ENCODE assay signal across 9 cellular contexts in genomic region chr6:84967389-84967788, GRCh38.
DNase-seq lines count a peak whose midpoint lies in the region; ATAC-seq and TF ChIP-seq lines count a peak whose summit lies in the region.
"Had no signal": no experiment of that assay in that cellular context is flagged by ENCODE, and none has a peak within 500 bp of the region (broad histone marks: within the 10 kb centered on the region; RNA-seq: fewer than 3 reads in every experiment).

No MANE protein-coding gene starts in this region.

- no peaks in the 10 kb centered on the region for H3K4me1 Mint-ChIP-seq in naive thymus-derived CD8-positive, alpha-beta T cell
- H3K4me1 Mint-ChIP-seq: brain had no signal

- POLR2A ChIA-PET in naive thymus-derived CD8-positive, alpha-beta T cell (lab: Charles Lee), result no interaction called here

- H3K27me3 ChIP-seq in right atrium auricular region, result no peaks in the 10 kb centered on the region

- TF ChIP-seq CTCF in right atrium auricular region (IDR thresholded peaks at IDR 0.05), result no peak

- H3K9me3 ChIP-seq in right atrium auricular region, result peaks cover 14 to 20% of the 10 kb centered on the region in 2 donors

- H3K4me3 Mint-ChIP-seq in naive thymus-derived CD8-positive, alpha-beta T cell, result no peak overlapping the region
- H3K4me3 Mint-ChIP-seq: brain had no signal

- peaks cover 7 to 56% (median 23%) of the 10 kb centered on the region in 9 donors for H3K9me3 Mint-ChIP-seq in naive thymus-derived CD8-positive, alpha-beta T cell

- no peaks in the 10 kb centered on the region for H3K36me3 ChIP-seq in right atrium auricular region

- H3K27ac ChIP-seq in right atrium auricular region, result no peak overlapping the region

- H3K36me3 Mint-ChIP-seq in naive thymus-derived CD8-positive, alpha-beta T cell, result peaks cover 0 to 15% (median 2%) of the 10 kb centered on the region in 3 donors
- H3K36me3 Mint-ChIP-seq: brain had no signal

- in situ Hi-C loops in Caki2 (cut with HindIII; ENCODE audit: low pct_unique_long_range_greater_than_20kb, low sequenced_read_pairs), result no loop called here

- no peak overlapping the region for H3K4me3 ChIP-seq in right atrium auricular region

- ATAC-seq in GM18909 (IDR thresholded peaks at IDR 0.05; ENCODE audit: poor library complexity, unreplicated experiment), result no peak
- no peak for ATAC-seq in naive thymus-derived CD8-positive, alpha-beta T cell

- H3K27me3 Mint-ChIP-seq in naive thymus-derived CD8-positive, alpha-beta T cell, result peaks cover 0 to 3% (median 0%) of the 10 kb centered on the region in 5 donors

- no peaks in the 10 kb centered on the region for H3K4me1 ChIP-seq in right atrium auricular region

- DNase-seq in Caki2 (ENCODE audit: low read depth), result peak; percentile 18
- DNase-seq in HuH-7 (ENCODE audit: low spot score), result peak; percentile 22
- DNase-seq in SKM-1 treated with dmso at 0.1 percent for 144 hours (lab: John Stamatoyannopoulos, UW; ENCODE audit: unreplicated experiment), result peak; percentile 61
- peak; percentile 49 for DNase-seq in iris pigment epithelial cell (ENCODE audit: low read depth)
- no peak for DNase-seq in naive thymus-derived CD8-positive, alpha-beta T cell
- DNase-seq in right atrium auricular region (ENCODE audit: low spot score), result no peak
- DNase-seq in stimulated activated CD4-positive, alpha-beta T cell treated with anti-CD3 and anti-CD28 coated beads, Interleukin-2, amount 100 ng/mL, for 24 hours, result no peak

- H3K27ac Mint-ChIP-seq in naive thymus-derived CD8-positive, alpha-beta T cell, result no peak overlapping the region
- H3K27ac Mint-ChIP-seq: brain had no signal

Comparison
In these comparisons a context has a peak if more than half of its experiments do, and no peak if none do; other contexts are left out.
1. DNase-seq: peak in Caki2 (single experiment), HuH-7 (single experiment), SKM-1 treated with dmso at 0.1 percent for 144 hours (single experiment) and iris pigment epithelial cell (single experiment); none in naive thymus-derived CD8-positive, alpha-beta T cell (0 of 10), right atrium auricular region (single experiment) and stimulated activated CD4-positive, alpha-beta T cell treated with anti-CD3 and anti-CD28 coated beads, Interleukin-2, amount 100 ng/mL, for 24 hours (0 of 2).